Comparison of ENCODE assay signal across 18 cellular contexts in genomic region chr10:84158061-84158460, GRCh38.
DNase-seq lines count a peak whose midpoint lies in the region; TF ChIP-seq lines count a peak whose summit lies in the region.
"Had no signal": no experiment of that assay in that cellular context is flagged by ENCODE, and none has a peak within 500 bp of the region (broad histone marks: within the 10 kb centered on the region; RNA-seq: fewer than 3 reads in every experiment).

No MANE protein-coding gene starts in this region.

- H3K9me3 ChIP-seq in WERI-Rb-1 (ENCODE audit: severe bottlenecking) = no peaks in the 10 kb centered on the region
- H3K9me3 ChIP-seq: A549; BLaER1 treated with 17β-estradiol and CSF1 and Interleukin-3, amounts not matched to agents 10 nM and 100 nM; HAP-1 had no signal

- no peak overlapping the region for H3K4me3 ChIP-seq in WERI-Rb-1 (ENCODE audit: low read depth, low read length)
- H3K4me3 ChIP-seq: A549; BLaER1 treated with 17β-estradiol and CSF1 and Interleukin-3, amounts not matched to agents 10 nM and 100 nM; GM23248; HAP-1 had no signal

- H3K27ac ChIP-seq in caudate nucleus (ENCODE audit: low read depth, low read length) (peak overlapping the region; percentile 68), WERI-Rb-1 (no peak overlapping the region)
- H3K27ac ChIP-seq: A549; BLaER1 treated with 17β-estradiol and CSF1 and Interleukin-3, amounts not matched to agents 10 nM and 100 nM; GM23248 had no signal

- CTCF ChIA-PET in HEK293T (lab: Yijun Ruan, JAX) = no interaction called here

- POLR2A ChIA-PET in HEK293T (lab: Yijun Ruan, JAX) = no interaction called here

- DNase-seq in NCI-H82 (lab: John Stamatoyannopoulos, UW) = peak; percentile 16
- DNase-seq in NCI-H82 treated with DMSO at 0.1 percent for 48 hours (lab: John Stamatoyannopoulos, UW; ENCODE audit: unreplicated experiment) = no peak
- DNase-seq in HEK293T (ENCODE audit: extremely low spot score) = no peak
- peak in 17 of 61 donors; percentile 11 to 90 (median 38) for DNase-seq in caudate nucleus (lab: John Stamatoyannopoulos, UW)
- peak; percentile 80 for DNase-seq in putamen (ENCODE audit: low spot score)
- DNase-seq in SKM-1 treated with dmso at 0.1 percent for 144 hours (lab: John Stamatoyannopoulos, UW; ENCODE audit: unreplicated experiment) = no peak
- DNase-seq in WERI-Rb-1 = no peak
- DNase-seq in amygdala (lab: John Stamatoyannopoulos, UW) = no peak
- DNase-seq: GM23248, KBM-7, NCI-H1436 treated with DMSO at 0.1 percent for 48 hours, NCI-H2029, NCI-H2171, NCI-H526, T-cell had no signal

- TF ChIP-seq CTCF in WERI-Rb-1 (IDR thresholded peaks at IDR 0.05; ENCODE audit: low read depth, low read length) = no peak

- peaks cover 18% of the 10 kb centered on the region for H3K36me3 ChIP-seq in WERI-Rb-1

- no peaks in the 10 kb centered on the region for H3K27me3 ChIP-seq in WERI-Rb-1 (ENCODE audit: insufficient read depth, low read depth, severe bottlenecking)
- H3K27me3 ChIP-seq: BLaER1 treated with 17β-estradiol and CSF1 and Interleukin-3, amounts not matched to agents 10 nM and 100 nM had no signal

TF ChIP-seq in HEK293T, 16 proteins besides CTCF, POLR2A, EP300 and RAD21:
- TF ChIP-seq FOXA1 (IDR thresholded peaks at IDR 0.05) (no peak), PKNOX1 (IDR thresholded peaks at IDR 0.05) (peak; percentile 39; the same call in 1 of the 2 replicates)

Comparison
In these comparisons a context has a peak if more than half of its experiments do, and no peak if none do; other contexts are left out.
1. DNase-seq: peak in NCI-H82 (single experiment) and putamen (single experiment); none in NCI-H82 treated with DMSO at 0.1 percent for 48 hours (single experiment), HEK293T (single experiment), SKM-1 treated with dmso at 0.1 percent for 144 hours (single experiment), WERI-Rb-1 (single experiment) and amygdala (0 of 56).